Comparison of ENCODE assay signal across 24 cellular contexts in the genomic region with DNA sequence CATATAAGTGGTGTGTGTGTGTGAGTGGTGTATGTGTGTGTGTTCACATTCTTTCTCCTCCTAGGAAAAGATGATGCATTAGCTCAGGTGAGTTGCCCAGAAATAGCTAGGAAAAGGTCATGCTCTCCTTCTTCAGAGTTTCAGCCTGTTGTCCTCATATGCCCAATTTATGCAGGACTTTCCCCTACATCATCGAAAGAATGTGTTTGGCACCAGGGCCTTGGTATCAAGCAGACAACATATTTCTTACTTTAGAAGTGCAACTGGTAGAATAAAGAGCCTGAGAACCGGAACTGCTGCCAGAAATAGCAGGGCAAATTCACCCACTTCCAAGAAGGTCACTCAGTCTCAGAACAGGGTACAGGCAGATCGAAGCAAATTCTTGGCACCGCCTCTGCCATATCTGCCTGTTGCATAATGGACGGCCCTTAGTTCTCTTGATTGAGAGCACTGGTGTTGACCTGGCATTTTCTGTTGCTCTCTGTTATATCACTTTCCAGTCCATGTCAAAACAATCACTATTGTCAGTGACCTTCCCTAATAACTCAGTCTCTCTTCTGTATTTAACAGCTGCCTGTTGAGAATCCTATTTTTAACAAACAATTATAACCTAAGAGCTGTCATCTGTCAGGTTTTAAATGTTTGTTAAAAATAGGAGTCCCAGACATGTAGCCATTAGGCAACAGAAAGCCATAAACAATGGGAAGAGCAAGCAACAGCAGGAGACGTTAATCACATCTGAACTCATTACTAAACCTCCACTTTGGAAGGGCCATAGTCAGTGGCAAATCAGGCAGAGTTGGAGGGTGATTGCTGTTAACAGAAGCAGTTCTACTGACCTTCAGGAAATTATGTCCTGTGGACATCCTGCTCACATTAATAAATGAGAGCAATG. TPM values are rescaled to one million over a fixed set of nuclear protein-coding genes. Genes with fewer than 3 reads are reported as not detected.
DNase-seq lines count a peak whose midpoint lies in the region; ATAC-seq and TF ChIP-seq lines count a peak whose summit lies in the region.
"Had no signal": no experiment of that assay in that cellular context is flagged by ENCODE, and none has a peak within 500 bp of the region (broad histone marks: within the 10 kb centered on the region; RNA-seq: fewer than 3 reads in every experiment).

No MANE protein-coding gene starts in this region.

- H3K9me3 Mint-ChIP-seq in activated CD8-positive, alpha-beta T cell treated with anti-CD3 and anti-CD28 coated beads for 36 hours = no peaks in the 10 kb centered on the region
- H3K9me3 Mint-ChIP-seq: mesothelial cell of epicardium, neural crest cell had no signal

- H3K4me3 ChIP-seq in esophagus muscularis mucosa (no peak overlapping the region), lower lobe of right lung (no peak overlapping the region), skeletal muscle tissue (ENCODE audit: low read length in 3 of 3) (no peak overlapping the region)
- H3K4me3 ChIP-seq: vagina had no signal

- H3K36me3 ChIP-seq in esophagus muscularis mucosa (no peaks in the 10 kb centered on the region), lower lobe of right lung (no peaks in the 10 kb centered on the region), skeletal muscle tissue (ENCODE audit: control insufficient read depth in 3 of 3, insufficient read depth in 3 of 3, low read length in 3 of 3) (no peaks in the 10 kb centered on the region)
- H3K36me3 ChIP-seq: vagina had no signal

- H3K9me3 ChIP-seq in esophagus muscularis mucosa (no peaks in the 10 kb centered on the region), lower lobe of right lung (no peaks in the 10 kb centered on the region), skeletal muscle tissue (ENCODE audit: control insufficient read depth in 3 of 3, low read length in 3 of 3) (no peaks in the 10 kb centered on the region)
- H3K9me3 ChIP-seq: vagina had no signal

- DNase-seq in NCI-H1417 (lab: John Stamatoyannopoulos, UW) = peak in 2 of 3 experiments; percentile 41 to 69
- DNase-seq in NCI-H1417 treated with DMSO at 0.1 percent for 48 hours (lab: John Stamatoyannopoulos, UW) = no peak
- no peak for DNase-seq in esophagus muscularis mucosa (ENCODE audit: extremely low spot score)
- peak; percentile 59 for DNase-seq in lower lobe of right lung
- no peak for DNase-seq in activated CD8-positive, alpha-beta T cell treated with anti-CD3 and anti-CD28 coated beads for 36 hours
- DNase-seq in D341Med (ENCODE audit: low spot score) = no peak
- DNase-seq in SKM-1 (lab: John Stamatoyannopoulos, UW; ENCODE audit: unreplicated experiment) = no peak
- DNase-seq: 8988T; activated CD4-positive, alpha-beta T cell treated with anti-CD3 and anti-CD28 coated beads, Interleukin-2, amount 50 U/mL, for 1 hour; activated effector memory CD4-positive, alpha-beta T cell treated with Interleukin-2 at 50 U/mL for 16 hours; AML-193; central memory CD4-positive, alpha-beta T cell; DMS79; GOT3; hippocampal formation; NCI-H1436 treated with DMSO at 0.1 percent for 48 hours; NCI-H774; T-helper 2 cell had no signal

- H3K27me3 Mint-ChIP-seq in activated CD8-positive, alpha-beta T cell treated with anti-CD3 and anti-CD28 coated beads for 36 hours = peaks cover 7% of the 10 kb centered on the region

- TF ChIP-seq EP300 in esophagus muscularis mucosa (IDR thresholded peaks at IDR 0.05) = no peak

- intact Hi-C loops in esophagus muscularis mucosa (cut with DNase I) = no loop called here
- intact Hi-C loops in lower lobe of right lung (cut with DNase I) = no loop called here
- intact Hi-C loops in activated CD8-positive, alpha-beta T cell treated with anti-CD3 and anti-CD28 coated beads for 36 hours (cut with micrococcal nuclease) = no loop called here

- WGBS in esophagus muscularis mucosa = 40% methylated on average over 6 of the region's 6 CpGs

- POLR2A ChIA-PET in activated CD8-positive, alpha-beta T cell treated with anti-CD3 and anti-CD28 coated beads for 36 hours (lab: Charles Lee) = interaction anchor here (1.6 kb wide), 1 partner anchor 10 kb away, joined by 5 read pairs; no protein-coding TSS in a partner anchor

- no peak overlapping the region for H3K27ac Mint-ChIP-seq in activated CD8-positive, alpha-beta T cell treated with anti-CD3 and anti-CD28 coated beads for 36 hours
- H3K27ac Mint-ChIP-seq: mesothelial cell of epicardium, progenitor cell of endocrine pancreas had no signal

- H3K4me3 Mint-ChIP-seq in activated CD8-positive, alpha-beta T cell treated with anti-CD3 and anti-CD28 coated beads for 36 hours = no peak overlapping the region
- H3K4me3 Mint-ChIP-seq: mesothelial cell of epicardium, neural crest cell had no signal

- H3K4me1 ChIP-seq in esophagus muscularis mucosa (peaks cover 29 to 44% (median 36%) of the 10 kb centered on the region in 4 donors), lower lobe of right lung (peaks cover 24% of the 10 kb centered on the region), skeletal muscle tissue (ENCODE audit: control insufficient read depth in 3 of 3, insufficient read depth in 3 of 3, low read length in 3 of 3) (peaks cover 0 to 16% (median 5%) of the 10 kb centered on the region in 3 donors)

- CTCF ChIA-PET in activated CD8-positive, alpha-beta T cell treated with anti-CD3 and anti-CD28 coated beads for 36 hours (lab: Charles Lee) = no interaction called here

- no peak overlapping the region for H3K9ac ChIP-seq in skeletal muscle tissue (ENCODE audit: low read depth in 1 of 3, low read length in 3 of 3)

- no peak for TF ChIP-seq POLR2A in esophagus muscularis mucosa (IDR thresholded peaks at IDR 0.05; ENCODE audit: low read depth)

- H3K36me3 Mint-ChIP-seq in activated CD8-positive, alpha-beta T cell treated with anti-CD3 and anti-CD28 coated beads for 36 hours (ENCODE audit: low read depth) = no peaks in the 10 kb centered on the region
- H3K36me3 Mint-ChIP-seq: mesothelial cell of epicardium had no signal

- H3K27ac ChIP-seq in esophagus muscularis mucosa (replicated peaks in 1 of 4) = peak overlapping the region in 3 of 4 donors; percentile 7 to 33 (median 25)
- H3K27ac ChIP-seq in lower lobe of right lung = no peak overlapping the region
- H3K27ac ChIP-seq in skeletal muscle tissue (ENCODE audit: low read depth, low read length) = peak overlapping the region; percentile 26
- H3K27ac ChIP-seq: vagina, VCaP had no signal

- peaks cover 18% of the 10 kb centered on the region for H3K4me1 Mint-ChIP-seq in activated CD8-positive, alpha-beta T cell treated with anti-CD3 and anti-CD28 coated beads for 36 hours (ENCODE audit: low read depth)

- ATAC-seq in lower lobe of right lung = peak; percentile 88 to 93
- ATAC-seq in activated CD8-positive, alpha-beta T cell treated with anti-CD3 and anti-CD28 coated beads for 36 hours = no peak

- TF ChIP-seq CTCF in esophagus muscularis mucosa (IDR thresholded peaks at IDR 0.05) (no peak), lower lobe of right lung (IDR thresholded peaks at IDR 0.05) (no peak)
- TF ChIP-seq CTCF in activated CD8-positive, alpha-beta T cell treated with anti-CD3 and anti-CD28 coated beads for 36 hours (IDR thresholded peaks at IDR 0.05) = no peak

- H3K27me3 ChIP-seq in esophagus muscularis mucosa (no peaks in the 10 kb centered on the region), lower lobe of right lung (ENCODE audit: low read depth) (no peaks in the 10 kb centered on the region), skeletal muscle tissue (ENCODE audit: control insufficient read depth in 3 of 3, insufficient read depth in 3 of 3, low read length in 3 of 3) (no peaks in the 10 kb centered on the region)
- H3K27me3 ChIP-seq: vagina had no signal

RNA-seq across cellular contexts. Expression of gene ADRB1, which starts 20.7 kb away (rescaled TPM):
- total RNA-seq in esophagus muscularis mucosa (10 to 100 TPM in 3 of 4 donors, 1 to 10 TPM in 1; 4.2 to 25.3 (median 12.3) TPM), lower lobe of right lung (35.6 TPM), skeletal muscle tissue (0.52 TPM)
- total RNA-seq in activated CD8-positive, alpha-beta T cell treated with anti-CD3 and anti-CD28 coated beads for 36 hours = under 1 TPM; 0.27 to 0.40 TPM
- total RNA-seq: progenitor cell of endocrine pancreas, vagina had no signal

Comparison
In these comparisons a context has a peak if more than half of its experiments do, and no peak if none do; other contexts are left out.
1. DNase-seq: peak in NCI-H1417 (2 of 3) and lower lobe of right lung (single experiment); none in NCI-H1417 treated with DMSO at 0.1 percent for 48 hours (single experiment), esophagus muscularis mucosa (single experiment), activated CD8-positive, alpha-beta T cell treated with anti-CD3 and anti-CD28 coated beads for 36 hours (single experiment), D341Med (single experiment) and SKM-1 (single experiment).